ENCODE assay signal across 8 cellular contexts in genomic region chr22:46613606-46613997, GRCh38. TPM values are rescaled to one million over a fixed set of nuclear protein-coding genes. Genes with fewer than 3 reads are reported as not detected.
DNase-seq lines count a peak whose midpoint lies in the region; ATAC-seq and TF ChIP-seq lines count a peak whose summit lies in the region.

No MANE protein-coding gene starts in this region.

- no peaks in the 10 kb centered on the region for H3K36me3 Mint-ChIP-seq in activated CD4-positive, alpha-beta T cell treated with anti-CD3 and anti-CD28 coated beads, Interleukin-2, amount 10 ng/mL, durations not matched to agents 24 days and 14 days (ENCODE audit: low read depth)
- H3K36me3 Mint-ChIP-seq in activated CD4-positive, alpha-beta memory T cell treated with anti-CD3 and anti-CD28 coated beads for 36 hours, result no peaks in the 10 kb centered on the region

- CTCF ChIA-PET in activated CD4-positive, alpha-beta memory T cell treated with anti-CD3 and anti-CD28 coated beads for 36 hours (lab: Charles Lee), result interaction anchor here (2.5 kb wide), 1 partner anchor 50 kb away, joined by 8 read pairs; no protein-coding TSS in a partner anchor

- H3K4me3 ChIP-seq in stomach (peak overlapping the region in 3 of 4 donors; percentile 14 to 27 (median 24)), tibial artery (no peak overlapping the region)

- no peaks in the 10 kb centered on the region for H3K9me3 Mint-ChIP-seq in activated CD4-positive, alpha-beta T cell treated with anti-CD3 and anti-CD28 coated beads, Interleukin-2, amount 10 ng/mL, durations not matched to agents 24 days and 14 days
- H3K9me3 Mint-ChIP-seq in activated CD4-positive, alpha-beta memory T cell treated with anti-CD3 and anti-CD28 coated beads for 36 hours, result no peaks in the 10 kb centered on the region

- H3K4me3 Mint-ChIP-seq in activated CD4-positive, alpha-beta T cell treated with anti-CD3 and anti-CD28 coated beads, Interleukin-2, amount 10 ng/mL, durations not matched to agents 24 days and 14 days, result peak overlapping the region; percentile 85
- H3K4me3 Mint-ChIP-seq in activated CD4-positive, alpha-beta memory T cell treated with anti-CD3 and anti-CD28 coated beads for 36 hours, result peak overlapping the region; percentile 84

- POLR2A ChIA-PET in activated CD4-positive, alpha-beta memory T cell treated with anti-CD3 and anti-CD28 coated beads for 36 hours (lab: Charles Lee), result interaction anchor here (1.0 kb wide), 1 partner anchor 10 kb away, joined by 4 read pairs; no protein-coding TSS in a partner anchor

- no peaks in the 10 kb centered on the region for H3K27me3 Mint-ChIP-seq in activated CD4-positive, alpha-beta T cell treated with anti-CD3 and anti-CD28 coated beads, Interleukin-2, amount 10 ng/mL, durations not matched to agents 24 days and 14 days
- H3K27me3 Mint-ChIP-seq in activated CD4-positive, alpha-beta memory T cell treated with anti-CD3 and anti-CD28 coated beads for 36 hours, result no peaks in the 10 kb centered on the region

- intact Hi-C loops in activated CD4-positive, alpha-beta T cell treated with anti-CD3 and anti-CD28 coated beads, Interleukin-2, amount 10 ng/mL, durations not matched to agents 24 days and 14 days (cut with micrococcal nuclease), result loop anchor here (5.0 kb wide), 2 partner anchors 36 to 124 kb away; partner anchors contain the start of gene CERK
- intact Hi-C loops in activated CD4-positive, alpha-beta memory T cell treated with anti-CD3 and anti-CD28 coated beads for 36 hours (cut with micrococcal nuclease), result loop anchor here (1.0 to 5.0 kb wide), 4 partner anchors 21 to 124 kb away; partner anchors contain the start of gene CERK
- intact Hi-C loops in left ventricle myocardium superior (cut with micrococcal nuclease) (no loop called here), stomach (cut with DNase I; ENCODE audit: low total_unique reads) (no loop called here), head of caudate nucleus (cut with DNase I) (no loop called here), tibial artery (cut with DNase I; ENCODE audit: low total_unique reads) (no loop called here)

- TF ChIP-seq CTCF in stomach (IDR thresholded peaks at IDR 0.05) (no peak), tibial artery (IDR thresholded peaks at IDR 0.05) (no peak)

- peak; percentile 66 for DNase-seq in activated CD4-positive, alpha-beta T cell treated with anti-CD3 and anti-CD28 coated beads, Interleukin-2, amount 10 ng/mL, durations not matched to agents 24 days and 14 days
- no peak for DNase-seq in activated CD4-positive, alpha-beta T cell treated with anti-CD3 and anti-CD28 coated beads for 1 hour
- DNase-seq in activated CD4-positive, alpha-beta memory T cell treated with anti-CD3 and anti-CD28 coated beads for 36 hours, result peak; percentile 64
- no peak for DNase-seq in left ventricle myocardium superior
- no peak for DNase-seq in stomach
- no peak for DNase-seq in head of caudate nucleus
- no peak for DNase-seq in NCI-H526 (lab: John Stamatoyannopoulos, UW)
- DNase-seq in tibial artery, result no peak

- H3K27me3 ChIP-seq in stomach (no peaks in the 10 kb centered on the region), tibial artery (no peaks in the 10 kb centered on the region)

- no peaks in the 10 kb centered on the region for H3K36me3 ChIP-seq in stomach
- H3K36me3 ChIP-seq in tibial artery, result no peaks in the 10 kb centered on the region

- TF ChIP-seq POLR2A in stomach (IDR thresholded peaks at IDR 0.05), result no peak

- ATAC-seq in left ventricle myocardium superior, result peak; percentile 20

- H3K27ac ChIP-seq in stomach, result peak overlapping the region in 4 of 5 donors; percentile 47 to 71 (median 56)
- no peak overlapping the region for H3K27ac ChIP-seq in tibial artery

- TF ChIP-seq EP300 in stomach (IDR thresholded peaks at IDR 0.05), result no peak

- H3K9me3 ChIP-seq in stomach, result no peaks in the 10 kb centered on the region
- no peaks in the 10 kb centered on the region for H3K9me3 ChIP-seq in tibial artery

- peaks cover 51 to 74% (median 67%) of the 10 kb centered on the region in 4 donors for H3K4me1 ChIP-seq in stomach
- H3K4me1 ChIP-seq in tibial artery, result peaks cover 0 to 23% (median 6%) of the 10 kb centered on the region in 4 donors

- H3K27ac Mint-ChIP-seq in activated CD4-positive, alpha-beta T cell treated with anti-CD3 and anti-CD28 coated beads, Interleukin-2, amount 10 ng/mL, durations not matched to agents 24 days and 14 days, result peak overlapping the region; percentile 93
- peak overlapping the region; percentile 91 for H3K27ac Mint-ChIP-seq in activated CD4-positive, alpha-beta memory T cell treated with anti-CD3 and anti-CD28 coated beads for 36 hours

- peaks cover 35% of the 10 kb centered on the region for H3K4me1 Mint-ChIP-seq in activated CD4-positive, alpha-beta T cell treated with anti-CD3 and anti-CD28 coated beads, Interleukin-2, amount 10 ng/mL, durations not matched to agents 24 days and 14 days
- peaks cover 26% of the 10 kb centered on the region for H3K4me1 Mint-ChIP-seq in activated CD4-positive, alpha-beta memory T cell treated with anti-CD3 and anti-CD28 coated beads for 36 hours (ENCODE audit: low read depth)

- WGBS in stomach, 5 donors, result 57 to 72% (median 64%) methylated on average over 10 of the region's 10 CpGs

RNA-seq across cellular contexts. Expression of gene GRAMD4, which starts 6.6 kb away (rescaled TPM):
- 63.8 and 66.1 TPM in 2 replicates for total RNA-seq in activated CD4-positive, alpha-beta T cell treated with anti-CD3 and anti-CD28 coated beads, Interleukin-2, amount 10 ng/mL, durations not matched to agents 24 days and 14 days
- total RNA-seq in activated CD4-positive, alpha-beta memory T cell treated with anti-CD3 and anti-CD28 coated beads for 36 hours, result 10 to 100 TPM; 50.4 to 52.0 TPM
- total RNA-seq in left ventricle myocardium superior (94.0 TPM), stomach (100 to 1,000 TPM in 1 of 5 donors, 10 to 100 TPM in 4; 20.5 to 452 (median 30.9) TPM)
- polyA plus RNA-seq in stomach, result 10 to 100 TPM in 2 of 3 donors, 1 to 10 TPM in 1; 7.4 to 14.3 (median 13.7) TPM

Comparison
In these comparisons a context has a peak if more than half of its experiments do, and no peak if none do; other contexts are left out.
1. DNase-seq: peak in activated CD4-positive, alpha-beta T cell treated with anti-CD3 and anti-CD28 coated beads, Interleukin-2, amount 10 ng/mL, durations not matched to agents 24 days and 14 days (single experiment) and activated CD4-positive, alpha-beta memory T cell treated with anti-CD3 and anti-CD28 coated beads for 36 hours (single experiment); none in activated CD4-positive, alpha-beta T cell treated with anti-CD3 and anti-CD28 coated beads for 1 hour (single experiment), left ventricle myocardium superior (single experiment), stomach (single experiment), head of caudate nucleus (0 of 42), NCI-H526 (0 of 2) and tibial artery (0 of 2).
2. H3K27ac ChIP-seq: peak in stomach (4 of 5); none in tibial artery (0 of 2).
3. H3K4me3 ChIP-seq: peak in stomach (3 of 4); none in tibial artery (0 of 2).
4. intact Hi-C loops: an anchor here in activated CD4-positive, alpha-beta T cell treated with anti-CD3 and anti-CD28 coated beads, Interleukin-2, amount 10 ng/mL, durations not matched to agents 24 days and 14 days (5.0 kb wide) and activated CD4-positive, alpha-beta memory T cell treated with anti-CD3 and anti-CD28 coated beads for 36 hours (1.0 to 5.0 kb wide); none called in left ventricle myocardium superior, stomach, head of caudate nucleus and tibial artery.